ENCODE assay signal across 8 cellular contexts in genomic region chr1:59007820-59008598, GRCh38.
DNase-seq lines count a peak whose midpoint lies in the region; ATAC-seq, FAIRE-seq and TF ChIP-seq lines count a peak whose summit lies in the region.

No MANE protein-coding gene starts in this region.

- H3K27me3 ChIP-seq in GM12878 (replicated peaks in 1 of 2; ENCODE audit: control insufficient read depth in 2 of 2, insufficient read depth in 2 of 2, low read length in 1 of 2), result no peaks in the 10 kb centered on the region

- intact Hi-C loops in activated CD4-positive, alpha-beta T cell treated with anti-CD3 and anti-CD28 coated beads for 36 hours (cut with DNase I, micrococcal nuclease), result loop anchor here in 1 of 2 experiments (1.0 to 5.0 kb wide), 3 partner anchors 18 to 106 kb away; no protein-coding TSS in a partner anchor
- intact Hi-C loops in GM12878 (cut with micrococcal nuclease; ENCODE audit: unreplicated experiment) (loop anchor here (2.0 to 5.0 kb wide), 5 partner anchors 39 to 226 kb away; partner anchors contain the start of gene JUN), posterior cingulate gyrus (cut with DNase I) (no loop called here)

- WGBS in GM12878 (ENCODE audit: insufficient coverage, insufficient replicate concordance, low lambda C conversion rate, missing lambda C conversion rate), result 1% methylated on average over 8 of the region's 8 CpGs

- H4K20me1 ChIP-seq in GM12878 (ENCODE audit: control insufficient read depth, insufficient read depth), result no peaks in the 10 kb centered on the region

- H3K4me3 Mint-ChIP-seq in activated CD4-positive, alpha-beta T cell treated with anti-CD3 and anti-CD28 coated beads for 36 hours, result no peak overlapping the region
- peak overlapping the region; percentile 5 for H3K4me3 Mint-ChIP-seq in stimulated activated memory B cell treated with anti-CD40 and anti-IgM and Interleukin-4, amounts not matched to agents 10 μg/mL and 1 μg/mL and 100 μg/mL, for 72 hours

- H3K79me2 ChIP-seq in GM12878 (ENCODE audit: control insufficient read depth, insufficient read depth, low read length), result no peaks in the 10 kb centered on the region

- RAD21 ChIA-PET in GM12878 (lab: Charles Lee; ENCODE audit: unreplicated experiment), result interaction anchor here (1.2 to 1.6 kb wide), 4 partner anchors 13 to 149 kb away, joined by 4 to 7 read pairs (median 5); no protein-coding TSS in a partner anchor

- peak; percentile 87 for ATAC-seq in activated CD4-positive, alpha-beta T cell treated with anti-CD3 and anti-CD28 coated beads for 36 hours
- ATAC-seq in HG03135 (IDR thresholded peaks at IDR 0.05; ENCODE audit: unreplicated experiment) (peak; percentile 38), GM12878 (peak; percentile 71)
- ATAC-seq in stimulated activated memory B cell treated with anti-CD40 and anti-IgM and Interleukin-4, amounts not matched to agents 10 μg/mL and 1 μg/mL and 100 μg/mL, for 72 hours, result peak; percentile 88

- TF ChIP-seq RAD21 in GM12878 (IDR thresholded peaks at IDR 0.05; ENCODE audit: insufficient read depth, low read depth, low read length), result no peak

- H3K9me3 ChIP-seq in GM12878 (replicated peaks; ENCODE audit: control insufficient read depth, insufficient read depth, low read length), result no peaks in the 10 kb centered on the region

- no peaks in the 10 kb centered on the region for H3K36me3 ChIP-seq in GM12878 (ENCODE audit: control insufficient read depth in 2 of 2, insufficient read depth in 2 of 2, low read length in 1 of 2)

- FAIRE-seq in GM12878 (lab: Jason Lieb, UNC), result no peak

- BruUV-seq in GM12878 (replicated peaks; lab: Mats Ljungman, UMichigan), result no TSS peak

- POLR2A ChIA-PET in activated CD4-positive, alpha-beta T cell treated with anti-CD3 and anti-CD28 coated beads for 36 hours (lab: Charles Lee), result no interaction called here
- POLR2A ChIA-PET in GM12878 (lab: Charles Lee), result no interaction called here

- H3K36me3 Mint-ChIP-seq in activated CD4-positive, alpha-beta T cell treated with anti-CD3 and anti-CD28 coated beads for 36 hours (ENCODE audit: low read depth), result no peaks in the 10 kb centered on the region
- H3K36me3 Mint-ChIP-seq in stimulated activated memory B cell treated with anti-CD40 and anti-IgM and Interleukin-4, amounts not matched to agents 10 μg/mL and 1 μg/mL and 100 μg/mL, for 72 hours, result no peaks in the 10 kb centered on the region

- H3K4me1 ChIP-seq in GM12878 (ENCODE audit: control insufficient read depth, insufficient read depth, low read length), result peaks cover 55% of the 10 kb centered on the region

- peak overlapping the region; percentile 15 for H3K27ac ChIP-seq in GM12878 (ENCODE audit: control insufficient read depth, insufficient read depth)

- H3K9me3 Mint-ChIP-seq in activated CD4-positive, alpha-beta T cell treated with anti-CD3 and anti-CD28 coated beads for 36 hours (ENCODE audit: low read depth), result no peaks in the 10 kb centered on the region
- no peaks in the 10 kb centered on the region for H3K9me3 Mint-ChIP-seq in stimulated activated memory B cell treated with anti-CD40 and anti-IgM and Interleukin-4, amounts not matched to agents 10 μg/mL and 1 μg/mL and 100 μg/mL, for 72 hours

- peak overlapping the region; percentile 61 for H3K27ac Mint-ChIP-seq in activated CD4-positive, alpha-beta T cell treated with anti-CD3 and anti-CD28 coated beads for 36 hours
- H3K27ac Mint-ChIP-seq in stimulated activated memory B cell treated with anti-CD40 and anti-IgM and Interleukin-4, amounts not matched to agents 10 μg/mL and 1 μg/mL and 100 μg/mL, for 72 hours, result peak overlapping the region; percentile 75

- CTCF ChIA-PET in activated CD4-positive, alpha-beta T cell treated with anti-CD3 and anti-CD28 coated beads for 36 hours (lab: Charles Lee), result no interaction called here
- CTCF ChIA-PET in GM12878 (lab: Yijun Ruan, JAX), result no interaction called here

- in situ Hi-C loops in GM12878 (cut with MboI), result no loop called here

- H3K4me2 ChIP-seq in GM12878 (ENCODE audit: control insufficient read depth, insufficient read depth), result peak overlapping the region; percentile 78

- peak; percentile 14 to 63; a peak in 3 of 4 replicates for TF ChIP-seq EP300 in GM12878 (IDR thresholded peaks at IDR 0.05; ENCODE audit: borderline replicate concordance in 1 of 2, control insufficient read depth in 1 of 2, low read depth in 2 of 2, low read length in 2 of 2)

- TF ChIP-seq CTCF in GM12878 (IDR thresholded peaks at IDR 0.05 in 2 of 3, conservative IDR thresholded peaks at IDR 0.05 in 1 of 3; ENCODE audit: control insufficient read depth in 2 of 3, extremely low read depth in 1 of 3, insufficient read depth in 1 of 3, low read depth in 3 of 3, low read length in 3 of 3), result no peak

- H3K4me1 Mint-ChIP-seq in activated CD4-positive, alpha-beta T cell treated with anti-CD3 and anti-CD28 coated beads for 36 hours, result peaks cover 39% of the 10 kb centered on the region
- H3K4me1 Mint-ChIP-seq in stimulated activated memory B cell treated with anti-CD40 and anti-IgM and Interleukin-4, amounts not matched to agents 10 μg/mL and 1 μg/mL and 100 μg/mL, for 72 hours, result peaks cover 73% of the 10 kb centered on the region

- peak overlapping the region; percentile 9; the same call in 1 of the 2 replicates for H3K4me3 ChIP-seq in GM12878

- peak; percentile 59 for DNase-seq in activated CD4-positive, alpha-beta T cell treated with anti-CD3 and anti-CD28 coated beads for 36 hours
- DNase-seq in activated CD4-positive, alpha-beta T cell treated with anti-CD3 and anti-CD28 coated beads for 1 hour, result no peak
- no peak for DNase-seq in GM12878 (ENCODE audit: low read depth, low spot score)
- no peak for DNase-seq in SIG-M5 treated with dmso at 0.1 percent for 504 hours (lab: John Stamatoyannopoulos, UW; ENCODE audit: unreplicated experiment)
- DNase-seq in DMS53 (lab: John Stamatoyannopoulos, UW), result no peak
- no peak for DNase-seq in posterior cingulate gyrus

- no peak overlapping the region for H3K9ac ChIP-seq in GM12878 (ENCODE audit: control insufficient read depth, insufficient read depth, low read length)

- SMC1A ChIA-PET in GM12878 (lab: Charles Lee; ENCODE audit: uncharacterized antibody, unreplicated experiment), result interaction anchor here (1.0 to 2.2 kb wide), 2 partner anchors 40 to 70 kb away, joined by 3 to 13 read pairs; no protein-coding TSS in a partner anchor

- peaks cover 3% of the 10 kb centered on the region for H3K27me3 Mint-ChIP-seq in activated CD4-positive, alpha-beta T cell treated with anti-CD3 and anti-CD28 coated beads for 36 hours
- H3K27me3 Mint-ChIP-seq in stimulated activated memory B cell treated with anti-CD40 and anti-IgM and Interleukin-4, amounts not matched to agents 10 μg/mL and 1 μg/mL and 100 μg/mL, for 72 hours, result no peaks in the 10 kb centered on the region

- no peak overlapping the region for H2AFZ ChIP-seq in GM12878 (ENCODE audit: control insufficient read depth, low read depth, low read length)

- TF ChIP-seq POLR2A in GM12878 (IDR thresholded peaks at IDR 0.05; ENCODE audit: low read depth, low read length), result no peak

TF ChIP-seq in GM12878, 131 proteins besides CTCF, POLR2A, EP300 and RAD21 (continues in another document):
- no peak for TF ChIP-seq CHD4 (IDR thresholded peaks at IDR 0.05)
- TF ChIP-seq RELB (IDR thresholded peaks at IDR 0.05; ENCODE audit: low read depth), result peak; percentile 93
- TF ChIP-seq YY1 (IDR thresholded peaks at IDR 0.05; ENCODE audit: low read depth, low read length), result peak; percentile 55
- peak; percentile 43 for TF ChIP-seq BCL3 (IDR thresholded peaks at IDR 0.05; ENCODE audit: borderline replicate concordance, insufficient read depth, low read depth, low read length, poor library complexity, severe bottlenecking)
- TF ChIP-seq ATF7 (IDR thresholded peaks at IDR 0.05; ENCODE audit: low read depth), result no peak; the same call in 1 of the 2 replicates
- TF ChIP-seq SKIL (IDR thresholded peaks at IDR 0.05; ENCODE audit: low read depth, poor library complexity, severe bottlenecking), result peak; percentile 77
- TF ChIP-seq EED (IDR thresholded peaks at IDR 0.05; ENCODE audit: low read depth), result peak; percentile 87
- peak; percentile 49 for TF ChIP-seq RELA (IDR thresholded peaks at IDR 0.05; ENCODE audit: borderline replicate concordance, partially characterized antibody)

Comparison
In these comparisons a context has a peak if more than half of its experiments do, and no peak if none do; other contexts are left out.
1. ATAC-seq: peak in every context shown above with its lines; median percentile 88 in stimulated activated memory B cell treated with anti-CD40 and anti-IgM and Interleukin-4, amounts not matched to agents 10 μg/mL and 1 μg/mL and 100 μg/mL, for 72 hours; 87 in activated CD4-positive, alpha-beta T cell treated with anti-CD3 and anti-CD28 coated beads for 36 hours; 71 in GM12878; 38 in HG03135.